In the genomic region with DNA sequence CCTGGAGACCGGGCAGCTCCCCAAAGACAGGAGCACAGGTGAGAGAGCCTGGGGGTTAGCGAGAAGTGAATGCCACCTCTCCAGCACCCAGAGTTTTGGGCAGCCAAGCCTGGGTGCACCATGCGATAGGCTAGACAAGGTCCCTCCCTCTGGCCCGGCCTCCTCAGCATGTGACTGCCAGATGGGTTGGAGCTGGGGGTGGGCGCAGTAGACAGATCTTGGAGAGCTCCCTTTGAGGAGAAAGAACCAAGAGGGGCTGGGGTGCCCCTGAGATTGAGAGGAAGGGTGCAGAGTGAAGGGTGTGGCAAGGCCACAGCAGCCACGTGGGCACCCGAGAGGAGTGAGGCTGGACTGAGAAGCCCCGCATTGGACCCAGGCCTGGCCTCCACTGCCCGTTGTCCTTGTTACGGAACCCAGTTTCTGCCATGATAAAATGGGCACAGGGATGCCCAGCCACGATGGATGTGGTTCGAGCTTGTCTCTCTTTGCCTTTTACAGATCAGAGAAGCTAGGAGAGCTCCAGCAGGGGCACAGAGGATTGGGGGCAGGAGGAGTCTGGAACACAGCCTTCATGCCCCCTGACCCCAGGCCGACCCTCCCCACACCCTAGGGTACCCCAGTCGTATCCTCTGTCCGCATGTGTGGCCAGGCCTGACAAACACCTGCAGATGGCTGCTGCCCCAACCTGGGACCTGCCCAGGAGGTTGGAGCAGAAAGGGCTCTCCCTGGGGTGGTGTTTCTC, we compare ENCODE assay signal across 1 cellular context.
TF ChIP-seq lines count a peak whose summit lies in the region.

No MANE protein-coding gene starts in this region.

TF ChIP-seq in HCT116, 20 proteins besides CTCF, POLR2A, EP300 and RAD21:
- TF ChIP-seq FOSL1 (IDR thresholded peaks at IDR 0.05; ENCODE audit: low read depth), result no peak
- no peak for TF ChIP-seq EGR1 (IDR thresholded peaks at IDR 0.05; ENCODE audit: low read depth)
- TF ChIP-seq YY1 (IDR thresholded peaks at IDR 0.05; ENCODE audit: extremely low read depth, insufficient replicate concordance, low read depth, low read length), result no peak
- TF ChIP-seq ATF3 (IDR thresholded peaks at IDR 0.05), result no peak
- TF ChIP-seq EZH2 (IDR thresholded peaks at IDR 0.05), result no peak
- TF ChIP-seq EZH2phosphoT487 (IDR thresholded peaks at IDR 0.05; ENCODE audit: borderline replicate concordance), result no peak
- no peak for TF ChIP-seq SP1 (IDR thresholded peaks at IDR 0.05; ENCODE audit: low read depth)
- no peak for TF ChIP-seq POLR2AphosphoS5 (IDR thresholded peaks at IDR 0.05; ENCODE audit: low read depth, low read length)
- TF ChIP-seq, protein P1, sequence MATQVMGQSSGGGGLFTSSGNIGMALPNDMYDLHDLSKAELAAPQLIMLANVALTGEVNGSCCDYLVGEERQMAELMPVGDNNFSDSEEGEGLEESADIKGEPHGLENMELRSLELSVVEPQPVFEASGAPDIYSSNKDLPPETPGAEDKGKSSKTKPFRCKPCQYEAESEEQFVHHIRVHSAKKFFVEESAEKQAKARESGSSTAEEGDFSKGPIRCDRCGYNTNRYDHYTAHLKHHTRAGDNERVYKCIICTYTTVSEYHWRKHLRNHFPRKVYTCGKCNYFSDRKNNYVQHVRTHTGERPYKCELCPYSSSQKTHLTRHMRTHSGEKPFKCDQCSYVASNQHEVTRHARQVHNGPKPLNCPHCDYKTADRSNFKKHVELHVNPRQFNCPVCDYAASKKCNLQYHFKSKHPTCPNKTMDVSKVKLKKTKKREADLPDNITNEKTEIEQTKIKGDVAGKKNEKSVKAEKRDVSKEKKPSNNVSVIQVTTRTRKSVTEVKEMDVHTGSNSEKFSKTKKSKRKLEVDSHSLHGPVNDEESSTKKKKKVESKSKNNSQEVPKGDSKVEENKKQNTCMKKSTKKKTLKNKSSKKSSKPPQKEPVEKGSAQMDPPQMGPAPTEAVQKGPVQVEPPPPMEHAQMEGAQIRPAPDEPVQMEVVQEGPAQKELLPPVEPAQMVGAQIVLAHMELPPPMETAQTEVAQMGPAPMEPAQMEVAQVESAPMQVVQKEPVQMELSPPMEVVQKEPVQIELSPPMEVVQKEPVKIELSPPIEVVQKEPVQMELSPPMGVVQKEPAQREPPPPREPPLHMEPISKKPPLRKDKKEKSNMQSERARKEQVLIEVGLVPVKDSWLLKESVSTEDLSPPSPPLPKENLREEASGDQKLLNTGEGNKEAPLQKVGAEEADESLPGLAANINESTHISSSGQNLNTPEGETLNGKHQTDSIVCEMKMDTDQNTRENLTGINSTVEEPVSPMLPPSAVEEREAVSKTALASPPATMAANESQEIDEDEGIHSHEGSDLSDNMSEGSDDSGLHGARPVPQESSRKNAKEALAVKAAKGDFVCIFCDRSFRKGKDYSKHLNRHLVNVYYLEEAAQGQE (IDR thresholded peaks at IDR 0.05; ENCODE audit: low read depth), result no peak
- no peak for TF ChIP-seq SIN3A (IDR thresholded peaks at IDR 0.05; ENCODE audit: low read depth)
- no peak for TF ChIP-seq CBX3 (IDR thresholded peaks at IDR 0.05; ENCODE audit: low read depth)
- TF ChIP-seq, protein P2, sequence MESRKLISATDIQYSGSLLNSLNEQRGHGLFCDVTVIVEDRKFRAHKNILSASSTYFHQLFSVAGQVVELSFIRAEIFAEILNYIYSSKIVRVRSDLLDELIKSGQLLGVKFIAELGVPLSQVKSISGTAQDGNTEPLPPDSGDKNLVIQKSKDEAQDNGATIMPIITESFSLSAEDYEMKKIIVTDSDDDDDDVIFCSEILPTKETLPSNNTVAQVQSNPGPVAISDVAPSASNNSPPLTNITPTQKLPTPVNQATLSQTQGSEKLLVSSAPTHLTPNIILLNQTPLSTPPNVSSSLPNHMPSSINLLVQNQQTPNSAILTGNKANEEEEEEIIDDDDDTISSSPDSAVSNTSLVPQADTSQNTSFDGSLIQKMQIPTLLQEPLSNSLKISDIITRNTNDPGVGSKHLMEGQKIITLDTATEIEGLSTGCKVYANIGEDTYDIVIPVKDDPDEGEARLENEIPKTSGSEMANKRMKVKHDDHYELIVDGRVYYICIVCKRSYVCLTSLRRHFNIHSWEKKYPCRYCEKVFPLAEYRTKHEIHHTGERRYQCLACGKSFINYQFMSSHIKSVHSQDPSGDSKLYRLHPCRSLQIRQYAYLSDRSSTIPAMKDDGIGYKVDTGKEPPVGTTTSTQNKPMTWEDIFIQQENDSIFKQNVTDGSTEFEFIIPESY (IDR thresholded peaks at IDR 0.05; ENCODE audit: extremely low read depth, insufficient replicate concordance, low read length), result no peak
- no peak for TF ChIP-seq ZNF274 (IDR thresholded peaks at IDR 0.05; ENCODE audit: low read depth, low read length)
- TF ChIP-seq, protein P3, sequence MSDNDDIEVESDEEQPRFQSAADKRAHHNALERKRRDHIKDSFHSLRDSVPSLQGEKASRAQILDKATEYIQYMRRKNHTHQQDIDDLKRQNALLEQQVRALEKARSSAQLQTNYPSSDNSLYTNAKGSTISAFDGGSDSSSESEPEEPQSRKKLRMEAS (IDR thresholded peaks at IDR 0.05), result no peak
